1 cellular context compared by ENCODE assay signal in genomic region chr15:51971353-51972133, GRCh38.
TF ChIP-seq lines count a peak whose summit lies in the region.

LEO1 (minus strand) TSS chr15:51971778; CDS start chr15:51971745, 33 bp downstream.

TF ChIP-seq in HepG2, 621 proteins besides CTCF, POLR2A, EP300 and RAD21 (continued from another document and continues in another):
- TF ChIP-seq PREB (CRISPR knock-in tag; IDR thresholded peaks at IDR 0.05) (0 out of 2 replicates have a peak, but pooled peaks have one; percentile 25), ZBTB20 (CRISPR knock-in tag; IDR thresholded peaks at IDR 0.05; ENCODE audit: borderline replicate concordance, low read depth) (0 out of 2 replicates have a peak, but pooled peaks have one; percentile 84), ATF7-NPFF (CRISPR knock-in tag; IDR thresholded peaks at IDR 0.05; ENCODE audit: low read depth) (peak; percentile 70; the same call in 1 of the 2 replicates), ZNF160 (CRISPR knock-in tag; IDR thresholded peaks at IDR 0.05) (peak; percentile 74; the same call in 1 of the 2 replicates), GPBP1L1 (CRISPR knock-in tag; IDR thresholded peaks at IDR 0.05) (no peak), MED8 (CRISPR knock-in tag; IDR thresholded peaks at IDR 0.05; ENCODE audit: insufficient replicate concordance) (peak; percentile 89), TEAD2 (CRISPR knock-in tag; IDR thresholded peaks at IDR 0.05) (peak; percentile 24; the same call in 1 of the 2 replicates), ZBTB7B (CRISPR knock-in tag; IDR thresholded peaks at IDR 0.05) (no peak), SP4 (CRISPR knock-in tag; IDR thresholded peaks at IDR 0.05) (peak; percentile 34; the same call in 1 of the 2 replicates), PHF21A (CRISPR knock-in tag; IDR thresholded peaks at IDR 0.05) (peak; percentile 86), TCF12 (IDR thresholded peaks at IDR 0.05) (no peak), TCF12 (CRISPR knock-in tag; IDR thresholded peaks at IDR 0.05) (no peak), HNF4G (IDR thresholded peaks at IDR 0.05; ENCODE audit: borderline replicate concordance, low read depth, low read length) (no peak), HNF4G (CRISPR knock-in tag; IDR thresholded peaks at IDR 0.05; ENCODE audit: borderline replicate concordance, low read depth) (0 out of 2 replicates have a peak, but pooled peaks have one; percentile 17), FOXK1 (CRISPR knock-in tag; IDR thresholded peaks at IDR 0.05; ENCODE audit: borderline replicate concordance, low read depth) (peak; percentile 67; the same call in 1 of the 2 replicates), ZNF34 (CRISPR knock-in tag; IDR thresholded peaks at IDR 0.05; ENCODE audit: borderline replicate concordance) (0 out of 2 replicates have a peak, but pooled peaks have one; percentile 47), ATRX (CRISPR knock-in tag; IDR thresholded peaks at IDR 0.05; ENCODE audit: borderline replicate concordance) (0 out of 2 replicates have a peak, but pooled peaks have one; percentile 64), ZNF331 (CRISPR knock-in tag; IDR thresholded peaks at IDR 0.05) (peak; percentile 53; the same call in 1 of the 2 replicates), ZBTB34 (CRISPR knock-in tag; IDR thresholded peaks at IDR 0.05) (peak; percentile 74; the same call in 1 of the 2 replicates), ETV6 (CRISPR knock-in tag; conservative IDR thresholded peaks at IDR 0.05) (no peak; the same call in 1 of the 2 replicates), RELA (CRISPR knock-in tag; IDR thresholded peaks at IDR 0.05) (0 out of 2 replicates have a peak, but pooled peaks have one; percentile 21), PBX3 (CRISPR knock-in tag; IDR thresholded peaks at IDR 0.05; ENCODE audit: borderline replicate concordance) (no peak), SAP130 (CRISPR knock-in tag; IDR thresholded peaks at IDR 0.05; ENCODE audit: low read depth) (peak; percentile 88), ZNF781 (CRISPR knock-in tag; IDR thresholded peaks at IDR 0.05; ENCODE audit: borderline replicate concordance, not compliant biosample characterization) (peak; percentile 82), MED13 (CRISPR knock-in tag; IDR thresholded peaks at IDR 0.05) (0 out of 2 replicates have a peak, but pooled peaks have one; percentile 46), ISL2 (CRISPR knock-in tag; IDR thresholded peaks at IDR 0.05) (peak; percentile 70), ZNF547 (CRISPR knock-in tag; IDR thresholded peaks at IDR 0.05) (no peak), TP53 (CRISPR knock-in tag; conservative IDR thresholded peaks at IDR 0.05) (peak; percentile 68; the same call in 1 of the 2 replicates), RXRA (CRISPR knock-in tag; IDR thresholded peaks at IDR 0.05) (peak; percentile 32; the same call in 1 of the 2 replicates), ZNF883 (CRISPR knock-in tag; IDR thresholded peaks at IDR 0.05; ENCODE audit: not compliant biosample characterization) (peak; percentile 65), NFIB (CRISPR knock-in tag; IDR thresholded peaks at IDR 0.05; ENCODE audit: borderline replicate concordance) (no peak), ZNF556 (CRISPR knock-in tag; IDR thresholded peaks at IDR 0.05; ENCODE audit: borderline replicate concordance) (peak; percentile 81), FOXP4 (CRISPR knock-in tag; IDR thresholded peaks at IDR 0.05) (peak; percentile 9; the same call in 1 of the 2 replicates), POGZ (CRISPR knock-in tag; IDR thresholded peaks at IDR 0.05) (peak; percentile 81), CHD4 (IDR thresholded peaks at IDR 0.05; ENCODE audit: borderline replicate concordance, low read length) (no peak), TEF (CRISPR knock-in tag; IDR thresholded peaks at IDR 0.05) (peak; percentile 68; the same call in 1 of the 2 replicates), ZNF720 (CRISPR knock-in tag; IDR thresholded peaks at IDR 0.05) (no peak), ZNF619 (CRISPR knock-in tag; IDR thresholded peaks at IDR 0.05) (peak; percentile 89), MXD3 (CRISPR knock-in tag; IDR thresholded peaks at IDR 0.05) (peak; percentile 89)
- TF ChIP-seq, protein P1, sequence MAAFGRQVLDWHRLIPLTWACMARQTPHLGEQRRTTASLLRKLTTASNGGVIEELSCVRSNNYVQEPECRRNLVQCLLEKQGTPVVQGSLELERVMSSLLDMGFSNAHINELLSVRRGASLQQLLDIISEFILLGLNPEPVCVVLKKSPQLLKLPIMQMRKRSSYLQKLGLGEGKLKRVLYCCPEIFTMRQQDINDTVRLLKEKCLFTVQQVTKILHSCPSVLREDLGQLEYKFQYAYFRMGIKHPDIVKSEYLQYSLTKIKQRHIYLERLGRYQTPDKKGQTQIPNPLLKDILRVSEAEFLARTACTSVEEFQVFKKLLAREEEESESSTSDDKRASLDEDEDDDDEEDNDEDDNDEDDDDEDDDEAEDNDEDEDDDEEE (CRISPR knock-in tag; IDR thresholded peaks at IDR 0.05): peak; percentile 67; the same call in 1 of the 2 replicates
- TF ChIP-seq, protein P2, sequence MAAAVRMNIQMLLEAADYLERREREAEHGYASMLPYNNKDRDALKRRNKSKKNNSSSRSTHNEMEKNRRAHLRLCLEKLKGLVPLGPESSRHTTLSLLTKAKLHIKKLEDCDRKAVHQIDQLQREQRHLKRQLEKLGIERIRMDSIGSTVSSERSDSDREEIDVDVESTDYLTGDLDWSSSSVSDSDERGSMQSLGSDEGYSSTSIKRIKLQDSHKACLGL (CRISPR knock-in tag; IDR thresholded peaks at IDR 0.05): peak; percentile 83; the same call in 1 of the 2 replicates
- TF ChIP-seq, protein P3, sequence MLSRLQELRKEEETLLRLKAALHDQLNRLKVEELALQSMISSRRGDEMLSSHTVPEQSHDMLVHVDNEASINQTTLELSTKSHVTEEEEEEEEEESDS (CRISPR knock-in tag; IDR thresholded peaks at IDR 0.05; ENCODE audit: borderline replicate concordance): no peak
- TF ChIP-seq, protein P4, sequence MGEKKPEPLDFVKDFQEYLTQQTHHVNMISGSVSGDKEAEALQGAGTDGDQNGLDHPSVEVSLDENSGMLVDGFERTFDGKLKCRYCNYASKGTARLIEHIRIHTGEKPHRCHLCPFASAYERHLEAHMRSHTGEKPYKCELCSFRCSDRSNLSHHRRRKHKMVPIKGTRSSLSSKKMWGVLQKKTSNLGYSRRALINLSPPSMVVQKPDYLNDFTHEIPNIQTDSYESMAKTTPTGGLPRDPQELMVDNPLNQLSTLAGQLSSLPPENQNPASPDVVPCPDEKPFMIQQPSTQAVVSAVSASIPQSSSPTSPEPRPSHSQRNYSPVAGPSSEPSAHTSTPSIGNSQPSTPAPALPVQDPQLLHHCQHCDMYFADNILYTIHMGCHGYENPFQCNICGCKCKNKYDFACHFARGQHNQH (CRISPR knock-in tag; IDR thresholded peaks at IDR 0.05): peak; percentile 15; the same call in 1 of the 2 replicates
- TF ChIP-seq, protein P5, sequence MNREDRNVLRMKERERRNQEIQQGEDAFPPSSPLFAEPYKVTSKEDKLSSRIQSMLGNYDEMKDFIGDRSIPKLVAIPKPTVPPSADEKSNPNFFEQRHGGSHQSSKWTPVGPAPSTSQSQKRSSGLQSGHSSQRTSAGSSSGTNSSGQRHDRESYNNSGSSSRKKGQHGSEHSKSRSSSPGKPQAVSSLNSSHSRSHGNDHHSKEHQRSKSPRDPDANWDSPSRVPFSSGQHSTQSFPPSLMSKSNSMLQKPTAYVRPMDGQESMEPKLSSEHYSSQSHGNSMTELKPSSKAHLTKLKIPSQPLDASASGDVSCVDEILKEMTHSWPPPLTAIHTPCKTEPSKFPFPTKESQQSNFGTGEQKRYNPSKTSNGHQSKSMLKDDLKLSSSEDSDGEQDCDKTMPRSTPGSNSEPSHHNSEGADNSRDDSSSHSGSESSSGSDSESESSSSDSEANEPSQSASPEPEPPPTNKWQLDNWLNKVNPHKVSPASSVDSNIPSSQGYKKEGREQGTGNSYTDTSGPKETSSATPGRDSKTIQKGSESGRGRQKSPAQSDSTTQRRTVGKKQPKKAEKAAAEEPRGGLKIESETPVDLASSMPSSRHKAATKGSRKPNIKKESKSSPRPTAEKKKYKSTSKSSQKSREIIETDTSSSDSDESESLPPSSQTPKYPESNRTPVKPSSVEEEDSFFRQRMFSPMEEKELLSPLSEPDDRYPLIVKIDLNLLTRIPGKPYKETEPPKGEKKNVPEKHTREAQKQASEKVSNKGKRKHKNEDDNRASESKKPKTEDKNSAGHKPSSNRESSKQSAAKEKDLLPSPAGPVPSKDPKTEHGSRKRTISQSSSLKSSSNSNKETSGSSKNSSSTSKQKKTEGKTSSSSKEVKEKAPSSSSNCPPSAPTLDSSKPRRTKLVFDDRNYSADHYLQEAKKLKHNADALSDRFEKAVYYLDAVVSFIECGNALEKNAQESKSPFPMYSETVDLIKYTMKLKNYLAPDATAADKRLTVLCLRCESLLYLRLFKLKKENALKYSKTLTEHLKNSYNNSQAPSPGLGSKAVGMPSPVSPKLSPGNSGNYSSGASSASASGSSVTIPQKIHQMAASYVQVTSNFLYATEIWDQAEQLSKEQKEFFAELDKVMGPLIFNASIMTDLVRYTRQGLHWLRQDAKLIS (CRISPR knock-in tag; IDR thresholded peaks at IDR 0.05): peak; percentile 78; the same call in 1 of the 2 replicates
